In genomic region chr1:150926094-150926741, GRCh38 we compare ENCODE assay signal across 8 cellular contexts. TPM values are rescaled to one million over a fixed set of nuclear protein-coding genes. Genes with fewer than 3 reads are reported as not detected.
DNase-seq lines count a peak whose midpoint lies in the region; TF ChIP-seq lines count a peak whose summit lies in the region.

Gene SETDB1, plus strand, starts transcription at chr1:150926363. Its CDS starts 1,352 bp downstream, at chr1:150927715.

- DNase-seq in CMK (ENCODE audit: low read depth) (peak; percentile 98), GM20000 (ENCODE audit: low spot score) (peak; percentile 87), HT-29 (ENCODE audit: low spot score) (peak; percentile 96), NOMO-1 (lab: John Stamatoyannopoulos, UW; ENCODE audit: unreplicated experiment in 2 of 2) (peak; percentile 97 to 99), lung microvascular endothelial cell (ENCODE audit: low read depth in 2 of 2) (peak; percentile 96 to 98)
- peak; percentile 84 to 86 (median 86) for DNase-seq in effector memory CD4-positive, alpha-beta T cell
- DNase-seq in stimulated activated CD4-positive, alpha-beta T cell treated with anti-CD3 and anti-CD28 coated beads, TNF-alpha, amount 100 ng/mL, for 48 hours (ENCODE audit: low read depth in 3 of 3): peak; percentile 90 to 92 (median 92)

- no peak for TF ChIP-seq CTCF in GM20000 (IDR thresholded peaks at IDR 0.05; ENCODE audit: extremely low read depth, missing control alignments)

- no peaks in the 10 kb centered on the region for H3K27me3 ChIP-seq in effector memory CD4-positive, alpha-beta T cell (replicated peaks; ENCODE audit: control insufficient read depth, insufficient read depth, low read length, poor library complexity, severe bottlenecking)

- peak within 1 kb of the TSS; percentile 85 for H3K27ac ChIP-seq in effector memory CD4-positive, alpha-beta T cell (ENCODE audit: insufficient read depth, low read length, poor library complexity, severe bottlenecking)

- H3K9me3 ChIP-seq in effector memory CD4-positive, alpha-beta T cell (ENCODE audit: control insufficient read depth, low read length): no peaks in the 10 kb centered on the region

- POLR2A ChIA-PET in activated CD8-positive, alpha-beta memory T cell treated with anti-CD3 and anti-CD28 coated beads for 36 hours (lab: Charles Lee): interaction anchor here (0.5 to 0.7 kb wide), 3 partner anchors 32 to 692 kb away, joined by 3 to 6 read pairs (median 4); no protein-coding TSS in a partner anchor

- peaks cover 23% of the 10 kb centered on the region for H3K36me3 ChIP-seq in effector memory CD4-positive, alpha-beta T cell (ENCODE audit: control insufficient read depth, insufficient read depth, low read length)

- H3K4me1 ChIP-seq in effector memory CD4-positive, alpha-beta T cell (ENCODE audit: control insufficient read depth, insufficient read depth, low read length, poor library complexity, severe bottlenecking): peaks cover 7% of the 10 kb centered on the region

- peak within 1 kb of the TSS; percentile 88 for H3K4me3 ChIP-seq in effector memory CD4-positive, alpha-beta T cell (ENCODE audit: insufficient read depth, low read depth, low read length, poor library complexity, severe bottlenecking)

- CTCF ChIA-PET in activated CD8-positive, alpha-beta memory T cell treated with anti-CD3 and anti-CD28 coated beads for 36 hours (lab: Charles Lee): interaction anchor here (0.6 kb wide), 1 partner anchor 176 kb away, joined by 5 read pairs; no protein-coding TSS in a partner anchor

RNA-seq across cellular contexts. Expression of gene SETDB1, which starts in this region (rescaled TPM):
- total RNA-seq in HT-29 (2014; rRNA removed; shearing (Covaris generic)): 23.6 and 29.2 TPM in 2 replicates
- 10 to 100 TPM; 44.0 to 44.2 TPM for total RNA-seq in activated CD8-positive, alpha-beta memory T cell treated with anti-CD3 and anti-CD28 coated beads for 36 hours
- 21.1 and 28.6 TPM in 2 replicates for total RNA-seq in lung microvascular endothelial cell

Comparison
In these comparisons a context has a peak if more than half of its experiments do, and no peak if none do; other contexts are left out.
1. Peak in every context shown above with its lines: DNase-seq, H3K4me3 ChIP-seq and H3K27ac ChIP-seq.